ENCODE assay signal across 8 cellular contexts in the genomic region with DNA sequence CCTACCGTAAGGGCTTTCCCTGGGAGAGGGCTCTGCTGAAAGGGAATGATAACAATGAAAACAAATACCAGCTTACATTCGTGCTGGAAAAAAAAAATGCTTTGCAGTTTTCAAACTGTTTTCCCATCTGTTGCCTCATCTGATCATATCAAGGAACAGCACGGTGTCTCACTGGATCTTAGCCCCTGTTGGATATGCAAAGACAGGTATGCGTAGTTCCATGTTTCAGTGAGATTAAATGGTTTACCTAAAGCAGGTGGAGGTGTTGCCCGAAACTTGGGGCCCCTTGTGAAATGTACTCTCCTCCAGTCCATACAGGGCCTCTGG.
DNase-seq lines count a peak whose midpoint lies in the region; ATAC-seq and TF ChIP-seq lines count a peak whose summit lies in the region.

No MANE protein-coding gene starts in this region.

- peaks cover 20% of the 10 kb centered on the region for H3K4me1 Mint-ChIP-seq in stimulated activated naive CD8-positive, alpha-beta T cell treated with anti-CD3 and anti-CD28 coated beads, Interleukin-15, Interleukin-2, amounts not matched to agents 100 ng/mL and 50 ng/mL, for 24 hours (ENCODE audit: low read depth)
- H3K4me1 Mint-ChIP-seq in brain = peaks cover 33% of the 10 kb centered on the region

- H3K36me3 Mint-ChIP-seq in stimulated activated naive CD8-positive, alpha-beta T cell treated with anti-CD3 and anti-CD28 coated beads, Interleukin-15, Interleukin-2, amounts not matched to agents 100 ng/mL and 50 ng/mL, for 24 hours (ENCODE audit: low read depth) = no peaks in the 10 kb centered on the region
- no peaks in the 10 kb centered on the region for H3K36me3 Mint-ChIP-seq in brain

- peak overlapping the region; percentile 61 to 77 for H3K27ac ChIP-seq in aorta (ENCODE audit: low read depth in 1 of 2, low read length in 2 of 2)

- H3K4me3 ChIP-seq in mucosa of stomach (ENCODE audit: low read length) = peak overlapping the region; percentile 86
- peak overlapping the region in 1 of 2 donors; percentile 69 for H3K4me3 ChIP-seq in aorta (ENCODE audit: low read length in 2 of 2)

- intact Hi-C loops in aorta (cut with DNase I) = no loop called here

- H3K4me3 Mint-ChIP-seq in stimulated activated naive CD8-positive, alpha-beta T cell treated with anti-CD3 and anti-CD28 coated beads, Interleukin-15, Interleukin-2, amounts not matched to agents 100 ng/mL and 50 ng/mL, for 24 hours = peak overlapping the region; percentile 84
- H3K4me3 Mint-ChIP-seq in brain = peak overlapping the region; percentile 84 to 94 (median 88)

- DNase-seq in stimulated activated naive CD8-positive, alpha-beta T cell treated with anti-CD3 and anti-CD28 coated beads, Interleukin-15, Interleukin-2, amounts not matched to agents 100 U/mL and 50 U/mL, for 24 hours = no peak
- DNase-seq in aorta (no peak), NCI-H187 treated with DMSO at 0.1 percent for 48 hours (lab: John Stamatoyannopoulos, UW) (no peak), nucleus accumbens (lab: John Stamatoyannopoulos, UW) (no peak)

- 37 to 41% methylated on average over 5 of the region's 5 CpGs for WGBS in aorta, 2 donors

- peak overlapping the region; percentile 89 for H3K9ac ChIP-seq in mucosa of stomach (ENCODE audit: low read length)

- TF ChIP-seq CTCF in brain (conservative IDR thresholded peaks at IDR 0.05) = no peak

- no peaks in the 10 kb centered on the region for H3K9me3 Mint-ChIP-seq in stimulated activated naive CD8-positive, alpha-beta T cell treated with anti-CD3 and anti-CD28 coated beads, Interleukin-15, Interleukin-2, amounts not matched to agents 100 ng/mL and 50 ng/mL, for 24 hours
- no peaks in the 10 kb centered on the region for H3K9me3 Mint-ChIP-seq in brain

- no peaks in the 10 kb centered on the region for H3K9me3 ChIP-seq in mucosa of stomach (ENCODE audit: control insufficient read depth, low read length)
- H3K9me3 ChIP-seq in aorta (ENCODE audit: control insufficient read depth, low read length) = no peaks in the 10 kb centered on the region

- H3K36me3 ChIP-seq in mucosa of stomach (ENCODE audit: control insufficient read depth, insufficient read depth, low read length) = no peaks in the 10 kb centered on the region
- H3K36me3 ChIP-seq in aorta (ENCODE audit: control insufficient read depth in 1 of 2, insufficient read depth in 2 of 2, low read length in 1 of 2) = no peaks in the 10 kb centered on the region

- H3K27ac Mint-ChIP-seq in stimulated activated naive CD8-positive, alpha-beta T cell treated with anti-CD3 and anti-CD28 coated beads, Interleukin-15, Interleukin-2, amounts not matched to agents 100 ng/mL and 50 ng/mL, for 24 hours = peak overlapping the region; percentile 45
- peak overlapping the region; percentile 63 to 95 (median 87) for H3K27ac Mint-ChIP-seq in brain

- no peak for ATAC-seq in stimulated activated naive CD8-positive, alpha-beta T cell treated with anti-CD3 and anti-CD28 coated beads, Interleukin-15, Interleukin-2, amounts not matched to agents 100 U/mL and 50 U/mL, for 24 hours
- ATAC-seq in aorta (ENCODE audit: low FRiP score) (no peak), GM18517 (IDR thresholded peaks at IDR 0.05; ENCODE audit: unreplicated experiment) (no peak)

- H3K4me1 ChIP-seq in mucosa of stomach (ENCODE audit: control insufficient read depth, insufficient read depth, low read length) = peaks cover 25% of the 10 kb centered on the region
- peaks cover 0 to 7% of the 10 kb centered on the region in 2 donors for H3K4me1 ChIP-seq in aorta (ENCODE audit: control insufficient read depth in 1 of 2, insufficient read depth in 2 of 2, low read length in 2 of 2)

- peaks cover 26% of the 10 kb centered on the region for H3K27me3 Mint-ChIP-seq in stimulated activated naive CD8-positive, alpha-beta T cell treated with anti-CD3 and anti-CD28 coated beads, Interleukin-15, Interleukin-2, amounts not matched to agents 100 ng/mL and 50 ng/mL, for 24 hours
- peaks cover 58% of the 10 kb centered on the region for H3K27me3 Mint-ChIP-seq in brain

- H3K27me3 ChIP-seq in mucosa of stomach (ENCODE audit: control insufficient read depth, insufficient read depth, low read length) (no peaks in the 10 kb centered on the region), aorta (ENCODE audit: control insufficient read depth in 1 of 2, insufficient read depth in 2 of 2, low read length in 1 of 2) (no peaks in the 10 kb centered on the region)
